In the genomic region with DNA sequence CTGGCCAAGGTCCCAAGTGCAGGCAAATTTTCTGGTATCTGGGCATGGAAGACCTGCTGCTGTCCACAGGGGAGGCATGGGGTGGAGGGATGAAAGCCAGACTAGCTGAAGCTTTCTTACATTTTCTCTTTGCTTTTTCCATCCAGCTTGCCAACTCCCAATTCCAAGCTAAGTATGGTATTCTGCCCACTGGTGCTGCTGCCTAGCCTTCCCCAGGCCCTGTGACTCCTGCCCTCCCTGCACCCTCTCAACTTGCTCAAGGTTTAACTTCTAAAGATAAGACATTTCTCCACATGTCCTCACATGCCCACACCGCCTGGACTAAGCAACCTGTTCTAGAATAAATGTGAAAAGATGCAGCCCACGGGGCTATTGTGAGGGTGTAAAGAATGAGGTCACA, we compare ENCODE assay signal across 22 cellular contexts.
"Had no signal": no experiment of that assay in that cellular context is flagged by ENCODE, and none has a peak within 500 bp of the region (broad histone marks: within the 10 kb centered on the region; RNA-seq: fewer than 3 reads in every experiment).

No MANE protein-coding gene starts in this region.

- H3K9me3 ChIP-seq: lower lobe of right lung, suprapubic skin, upper lobe of left lung had no signal

- H3K4me1 ChIP-seq: lower lobe of right lung, suprapubic skin had no signal

- H3K27ac Mint-ChIP-seq: activated CD4-positive, alpha-beta T cell treated with anti-CD3 and anti-CD28 coated beads, Interleukin-2, amount 10 ng/mL, durations not matched to agents 24 days and 14 days; activated CD8-positive, alpha-beta T cell treated with anti-CD3 and anti-CD28 coated beads for 36 hours; activated naive CD8-positive, alpha-beta T cell treated with anti-CD3 and anti-CD28 coated beads, Interleukin-2, amount 10 ng/mL, durations not matched to agents 7 days and 5 days; activated T-helper 17 cell treated with anti-CD3 and anti-CD28 coated beads, Interleukin-2, amount 50 U/mL, for 72 hours; mesothelial cell of epicardium; nephron progenitor cell; T-helper 1 cell treated with Interleukin-12 subunit alpha and Interleukin-12 subunit beta and Interleukin-4 antibody, amounts not matched to agents 30 μg/mL and 1 μg/mL, for 36 hours had no signal

- H3K4me1 Mint-ChIP-seq: activated CD4-positive, alpha-beta T cell treated with anti-CD3 and anti-CD28 coated beads, Interleukin-2, amount 10 ng/mL, durations not matched to agents 24 days and 14 days; activated T-helper 17 cell treated with anti-CD3 and anti-CD28 coated beads, Interleukin-2, amount 50 U/mL, for 72 hours had no signal

- H3K9me3 Mint-ChIP-seq: activated CD4-positive, alpha-beta T cell treated with anti-CD3 and anti-CD28 coated beads, Interleukin-2, amount 10 ng/mL, durations not matched to agents 24 days and 14 days; activated CD8-positive, alpha-beta T cell treated with anti-CD3 and anti-CD28 coated beads for 36 hours; activated naive CD8-positive, alpha-beta T cell treated with anti-CD3 and anti-CD28 coated beads, Interleukin-2, amount 10 ng/mL, durations not matched to agents 7 days and 5 days; activated T-helper 17 cell treated with anti-CD3 and anti-CD28 coated beads, Interleukin-2, amount 50 U/mL, for 72 hours; mesothelial cell of epicardium; nephron progenitor cell; T-helper 1 cell treated with Interleukin-12 subunit alpha and Interleukin-12 subunit beta and Interleukin-4 antibody, amounts not matched to agents 30 μg/mL and 1 μg/mL, for 36 hours had no signal

- H3K4me3 Mint-ChIP-seq: activated CD4-positive, alpha-beta T cell treated with anti-CD3 and anti-CD28 coated beads, Interleukin-2, amount 10 ng/mL, durations not matched to agents 24 days and 14 days; activated CD8-positive, alpha-beta T cell treated with anti-CD3 and anti-CD28 coated beads for 36 hours; activated naive CD8-positive, alpha-beta T cell treated with anti-CD3 and anti-CD28 coated beads, Interleukin-2, amount 10 ng/mL, durations not matched to agents 7 days and 5 days; activated T-helper 17 cell treated with anti-CD3 and anti-CD28 coated beads, Interleukin-2, amount 50 U/mL, for 72 hours; mesothelial cell of epicardium; nephron progenitor cell; T-helper 1 cell treated with Interleukin-12 subunit alpha and Interleukin-12 subunit beta and Interleukin-4 antibody, amounts not matched to agents 30 μg/mL and 1 μg/mL, for 36 hours had no signal

- H3K27ac ChIP-seq: hepatocyte, lower lobe of right lung, suprapubic skin, upper lobe of left lung had no signal

- H3K27me3 ChIP-seq: hepatocyte, suprapubic skin, upper lobe of left lung had no signal

- DNase-seq: activated CD4-positive, alpha-beta T cell treated with anti-CD3 and anti-CD28 coated beads, Interleukin-2, amount 10 ng/mL, durations not matched to agents 24 days and 14 days; activated CD8-positive, alpha-beta T cell treated with anti-CD3 and anti-CD28 coated beads for 36 hours; activated naive CD4-positive, alpha-beta T cell treated with Interleukin-2 at 50 U/mL for 16 hours; activated naive CD8-positive, alpha-beta T cell treated with anti-CD3 and anti-CD28 coated beads, Interleukin-2, amount 10 ng/mL, durations not matched to agents 7 days and 5 days; activated T-cell treated with anti-CD3 and anti-CD28 coated beads, Interleukin-2, amount 50 U/mL, for 1 hour; anterior cingulate cortex; effector CD4-positive, alpha-beta T cell; left colon; lower lobe of right lung; nephron progenitor cell; occipital lobe; posterior cingulate gyrus; retina; stimulated activated CD4-positive, alpha-beta T cell treated with anti-CD3 and anti-CD28 coated beads, Interleukin-1b, Interleukin-23, amount 100 ng/mL, for 48 hours; stimulated activated CD8-positive, alpha-beta memory T cell treated with anti-CD3 and anti-CD28 coated beads, Interleukin-4, amount 100 ng/mL, for 48 hours; stimulated activated naive CD4-positive, alpha-beta T cell treated with Interleukin-2 at 50 U/mL for 16 hours; upper lobe of left lung had no signal

- H3K27me3 Mint-ChIP-seq: activated CD8-positive, alpha-beta T cell treated with anti-CD3 and anti-CD28 coated beads for 36 hours; activated T-helper 17 cell treated with anti-CD3 and anti-CD28 coated beads, Interleukin-2, amount 50 U/mL, for 72 hours had no signal

- H3K36me3 Mint-ChIP-seq: activated naive CD8-positive, alpha-beta T cell treated with anti-CD3 and anti-CD28 coated beads, Interleukin-2, amount 10 ng/mL, durations not matched to agents 7 days and 5 days; mesothelial cell of epicardium had no signal

- ATAC-seq: activated CD8-positive, alpha-beta T cell treated with anti-CD3 and anti-CD28 coated beads for 36 hours; activated T-helper 17 cell treated with anti-CD3 and anti-CD28 coated beads, Interleukin-2, amount 50 U/mL, for 72 hours; left colon; lower lobe of right lung had no signal

- H3K4me3 ChIP-seq: hepatocyte, lower lobe of right lung, suprapubic skin, upper lobe of left lung had no signal
